1 cellular context compared by ENCODE assay signal in the genomic region with DNA sequence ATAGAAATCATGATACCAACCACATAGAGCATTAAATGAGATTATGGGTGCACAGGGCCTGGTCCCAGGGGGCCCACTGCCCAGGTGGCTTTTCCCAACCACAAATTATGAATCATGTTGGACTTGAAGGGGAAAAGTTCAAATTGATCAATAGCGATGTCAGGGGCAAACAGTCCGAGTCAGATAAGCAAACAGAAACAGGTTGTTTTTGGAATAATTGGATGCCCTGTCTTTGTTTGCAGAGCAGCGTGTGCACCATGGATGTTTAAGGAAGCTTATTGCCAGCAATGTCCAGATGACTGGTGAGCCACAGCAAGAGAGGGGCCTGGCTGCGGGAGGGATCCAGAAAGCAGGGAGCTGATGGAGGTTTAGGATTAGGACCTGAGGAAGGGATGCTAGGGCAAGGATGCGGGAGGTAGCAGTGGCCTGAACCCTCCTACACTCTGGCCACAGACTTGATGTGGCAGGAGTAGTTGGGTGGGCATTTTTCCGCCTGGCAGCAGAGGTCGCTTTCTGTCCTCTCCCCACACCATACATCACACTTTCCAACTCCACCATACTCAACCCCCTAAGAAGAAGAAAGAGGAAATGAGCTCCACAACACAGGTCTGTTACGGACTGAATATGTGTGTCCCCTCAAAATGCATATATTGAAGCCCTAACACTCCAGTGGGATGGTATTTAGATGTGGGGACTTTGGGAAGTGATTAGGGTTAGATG.
A peak's percentile ranks its signal among the peaks of the same experiment; 100 is the strongest.
TF ChIP-seq lines count a peak whose summit lies in the region.

No MANE protein-coding gene starts in this region.

TF ChIP-seq in HepG2, 621 proteins besides CTCF, POLR2A, EP300 and RAD21 (continued from another document and continues in another):
- TF ChIP-seq ZNF788 (CRISPR knock-in tag; IDR thresholded peaks at IDR 0.05; ENCODE audit: borderline replicate concordance) (no peak), PAF1 (CRISPR knock-in tag; IDR thresholded peaks at IDR 0.05) (no peak), PHF5A (CRISPR knock-in tag; IDR thresholded peaks at IDR 0.05; ENCODE audit: low read depth, unreplicated experiment) (no peak), ZBTB20 (CRISPR knock-in tag; IDR thresholded peaks at IDR 0.05; ENCODE audit: borderline replicate concordance, low read depth) (peak; percentile 58; the same call in 1 of the 2 replicates), MEF2D (CRISPR knock-in tag; IDR thresholded peaks at IDR 0.05) (peak; percentile 72; the same call in 1 of the 2 replicates), CREB1 (IDR thresholded peaks at IDR 0.05) (no peak), CREB1 (CRISPR knock-in tag; IDR thresholded peaks at IDR 0.05) (peak; percentile 45; the same call in 1 of the 2 replicates), TOE1 (CRISPR knock-in tag; IDR thresholded peaks at IDR 0.05) (no peak), ZNF768 (CRISPR knock-in tag; IDR thresholded peaks at IDR 0.05) (no peak), NR2F1 (CRISPR knock-in tag; IDR thresholded peaks at IDR 0.05) (peak in 1 of 2 experiments; percentile 73; a peak in 2 of 4 replicates), ARID2 (CRISPR knock-in tag; IDR thresholded peaks at IDR 0.05; ENCODE audit: borderline replicate concordance) (no peak), ZIK1 (CRISPR knock-in tag; IDR thresholded peaks at IDR 0.05; ENCODE audit: borderline replicate concordance, low read depth) (no peak), FOXC1 (CRISPR knock-in tag; IDR thresholded peaks at IDR 0.05; ENCODE audit: borderline replicate concordance) (no peak), ZBTB7B (CRISPR knock-in tag; IDR thresholded peaks at IDR 0.05) (0 out of 2 replicates have a peak, but pooled peaks have one; percentile 20), ZNF432 (CRISPR knock-in tag; IDR thresholded peaks at IDR 0.05; ENCODE audit: borderline replicate concordance) (no peak), ZBTB1 (CRISPR knock-in tag; IDR thresholded peaks at IDR 0.05; ENCODE audit: borderline replicate concordance) (no peak), BATF2 (CRISPR knock-in tag; IDR thresholded peaks at IDR 0.05) (no peak), GFI1 (CRISPR knock-in tag; IDR thresholded peaks at IDR 0.05; ENCODE audit: borderline replicate concordance) (peak; percentile 53; the same call in 1 of the 2 replicates), ZFY (CRISPR knock-in tag; IDR thresholded peaks at IDR 0.05) (no peak), ZFP41 (CRISPR knock-in tag; IDR thresholded peaks at IDR 0.05; ENCODE audit: borderline replicate concordance) (no peak), RARA (CRISPR knock-in tag; IDR thresholded peaks at IDR 0.05) (peak; percentile 92), ARID5B (CRISPR knock-in tag; IDR thresholded peaks at IDR 0.05) (peak; percentile 77), ZNF33A (CRISPR knock-in tag; IDR thresholded peaks at IDR 0.05; ENCODE audit: borderline replicate concordance) (peak; percentile 99), ZNF577 (CRISPR knock-in tag; IDR thresholded peaks at IDR 0.05; ENCODE audit: borderline replicate concordance, low read depth) (no peak), FIP1L1 (IDR thresholded peaks at IDR 0.05; ENCODE audit: borderline replicate concordance, insufficient read depth, low read depth, low read length) (no peak), HNF4A (CRISPR knock-in tag; IDR thresholded peaks at IDR 0.05) (peak; percentile 61), ZNF205 (CRISPR knock-in tag; IDR thresholded peaks at IDR 0.05) (0 out of 2 replicates have a peak, but pooled peaks have one; percentile 51), ZHX1 (CRISPR knock-in tag; IDR thresholded peaks at IDR 0.05; ENCODE audit: low read depth) (no peak), ZNF318 (CRISPR knock-in tag; IDR thresholded peaks at IDR 0.05) (no peak), ZNF382 (CRISPR knock-in tag; IDR thresholded peaks at IDR 0.05; ENCODE audit: borderline replicate concordance) (no peak), ZNF614 (CRISPR knock-in tag; IDR thresholded peaks at IDR 0.05; ENCODE audit: borderline replicate concordance) (no peak), RXRB (CRISPR knock-in tag; IDR thresholded peaks at IDR 0.05; ENCODE audit: borderline replicate concordance) (peak; percentile 56)
- TF ChIP-seq, protein P1, sequence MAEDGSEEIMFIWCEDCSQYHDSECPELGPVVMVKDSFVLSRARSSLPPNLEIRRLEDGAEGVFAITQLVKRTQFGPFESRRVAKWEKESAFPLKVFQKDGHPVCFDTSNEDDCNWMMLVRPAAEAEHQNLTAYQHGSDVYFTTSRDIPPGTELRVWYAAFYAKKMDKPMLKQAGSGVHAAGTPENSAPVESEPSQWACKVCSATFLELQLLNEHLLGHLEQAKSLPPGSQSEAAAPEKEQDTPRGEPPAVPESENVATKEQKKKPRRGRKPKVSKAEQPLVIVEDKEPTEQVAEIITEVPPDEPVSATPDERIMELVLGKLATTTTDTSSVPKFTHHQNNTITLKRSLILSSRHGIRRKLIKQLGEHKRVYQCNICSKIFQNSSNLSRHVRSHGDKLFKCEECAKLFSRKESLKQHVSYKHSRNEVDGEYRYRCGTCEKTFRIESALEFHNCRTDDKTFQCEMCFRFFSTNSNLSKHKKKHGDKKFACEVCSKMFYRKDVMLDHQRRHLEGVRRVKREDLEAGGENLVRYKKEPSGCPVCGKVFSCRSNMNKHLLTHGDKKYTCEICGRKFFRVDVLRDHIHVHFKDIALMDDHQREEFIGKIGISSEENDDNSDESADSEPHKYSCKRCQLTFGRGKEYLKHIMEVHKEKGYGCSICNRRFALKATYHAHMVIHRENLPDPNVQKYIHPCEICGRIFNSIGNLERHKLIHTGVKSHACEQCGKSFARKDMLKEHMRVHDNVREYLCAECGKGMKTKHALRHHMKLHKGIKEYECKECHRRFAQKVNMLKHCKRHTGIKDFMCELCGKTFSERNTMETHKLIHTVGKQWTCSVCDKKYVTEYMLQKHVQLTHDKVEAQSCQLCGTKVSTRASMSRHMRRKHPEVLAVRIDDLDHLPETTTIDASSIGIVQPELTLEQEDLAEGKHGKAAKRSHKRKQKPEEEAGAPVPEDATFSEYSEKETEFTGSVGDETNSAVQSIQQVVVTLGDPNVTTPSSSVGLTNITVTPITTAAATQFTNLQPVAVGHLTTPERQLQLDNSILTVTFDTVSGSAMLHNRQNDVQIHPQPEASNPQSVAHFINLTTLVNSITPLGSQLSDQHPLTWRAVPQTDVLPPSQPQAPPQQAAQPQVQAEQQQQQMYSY (CRISPR knock-in tag; IDR thresholded peaks at IDR 0.05) = no peak
- TF ChIP-seq, protein P2, sequence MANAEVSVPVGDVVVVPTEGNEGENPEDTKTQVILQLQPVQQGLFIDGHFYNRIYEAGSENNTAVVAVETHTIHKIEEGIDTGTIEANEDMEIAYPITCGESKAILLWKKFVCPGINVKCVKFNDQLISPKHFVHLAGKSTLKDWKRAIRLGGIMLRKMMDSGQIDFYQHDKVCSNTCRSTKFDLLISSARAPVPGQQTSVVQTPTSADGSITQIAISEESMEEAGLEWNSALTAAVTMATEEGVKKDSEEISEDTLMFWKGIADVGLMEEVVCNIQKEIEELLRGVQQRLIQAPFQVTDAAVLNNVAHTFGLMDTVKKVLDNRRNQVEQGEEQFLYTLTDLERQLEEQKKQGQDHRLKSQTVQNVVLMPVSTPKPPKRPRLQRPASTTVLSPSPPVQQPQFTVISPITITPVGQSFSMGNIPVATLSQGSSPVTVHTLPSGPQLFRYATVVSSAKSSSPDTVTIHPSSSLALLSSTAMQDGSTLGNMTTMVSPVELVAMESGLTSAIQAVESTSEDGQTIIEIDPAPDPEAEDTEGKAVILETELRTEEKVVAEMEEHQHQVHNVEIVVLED (CRISPR knock-in tag; IDR thresholded peaks at IDR 0.05; ENCODE audit: borderline replicate concordance) = no peak
